In genomic region chr10:49237985-49238384, GRCh38 we compare ENCODE assay signal across 1 cellular context.
TF ChIP-seq lines count a peak whose summit lies in the region.

No MANE protein-coding gene starts in this region.

TF ChIP-seq in HCT116, 20 proteins besides CTCF, POLR2A, EP300 and RAD21 (continued from another document):
- TF ChIP-seq EZH2phosphoT487 (IDR thresholded peaks at IDR 0.05; ENCODE audit: borderline replicate concordance) (no peak), ELF1 (IDR thresholded peaks at IDR 0.05; ENCODE audit: borderline replicate concordance, low read depth) (no peak), JUND (IDR thresholded peaks at IDR 0.05) (no peak), CEBPB (IDR thresholded peaks at IDR 0.05; ENCODE audit: low read depth) (no peak), YY1 (IDR thresholded peaks at IDR 0.05; ENCODE audit: extremely low read depth, insufficient replicate concordance, low read depth, low read length) (no peak), EZH2 (IDR thresholded peaks at IDR 0.05) (no peak), ZBTB33 (IDR thresholded peaks at IDR 0.05; ENCODE audit: extremely low read depth, insufficient replicate concordance, low read length) (no peak), ZFX (IDR thresholded peaks at IDR 0.05) (no peak), TCF7L2 (IDR thresholded peaks at IDR 0.05; ENCODE audit: borderline replicate concordance, extremely low read depth, insufficient read depth, insufficient read length) (no peak), CBX3 (IDR thresholded peaks at IDR 0.05; ENCODE audit: low read depth) (no peak), ZNF274 (IDR thresholded peaks at IDR 0.05; ENCODE audit: low read depth, low read length) (no peak), EGR1 (IDR thresholded peaks at IDR 0.05; ENCODE audit: low read depth) (no peak), SP1 (IDR thresholded peaks at IDR 0.05; ENCODE audit: low read depth) (no peak), SRF (IDR thresholded peaks at IDR 0.05; ENCODE audit: low read depth) (no peak)
